ENCODE assay signal across 10 cellular contexts in the genomic region with DNA sequence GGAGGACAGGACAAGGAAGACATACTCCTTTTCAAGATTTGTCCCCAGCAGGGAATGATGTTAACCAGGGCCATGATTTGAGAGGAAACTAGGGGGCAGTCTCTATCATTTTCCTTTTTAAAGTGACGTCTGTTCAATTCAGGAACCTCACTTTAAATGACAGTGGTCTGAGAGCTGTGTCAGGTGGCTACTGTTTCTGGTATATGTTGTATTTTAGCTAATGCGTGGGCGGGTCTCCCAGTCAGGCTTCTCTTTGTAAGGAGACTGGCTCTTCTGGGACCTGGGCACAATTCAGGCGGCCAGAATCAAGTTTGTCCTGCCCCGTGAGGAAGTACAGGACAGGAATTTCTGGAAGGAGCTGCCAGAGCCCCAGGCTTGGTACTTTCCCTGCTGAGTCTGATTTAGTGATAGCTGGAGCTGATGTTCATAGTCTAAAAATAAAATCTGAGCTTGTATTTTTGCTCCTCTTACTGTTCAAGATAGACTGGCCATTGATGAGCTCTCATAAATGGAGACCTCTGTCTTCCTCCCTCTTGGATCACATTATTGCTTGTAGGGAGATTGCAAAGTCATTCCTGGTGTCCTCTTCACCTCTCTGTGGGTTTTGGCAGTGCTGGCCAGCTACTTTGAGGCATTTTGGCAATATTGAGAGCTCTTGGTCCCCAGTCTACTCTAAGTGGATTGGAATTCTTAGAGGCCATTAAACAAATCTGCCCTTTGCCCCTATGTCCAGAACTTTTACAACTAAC. TPM values are rescaled to one million over a fixed set of nuclear protein-coding genes. Genes with fewer than 3 reads are reported as not detected.
DNase-seq lines count a peak whose midpoint lies in the region; ATAC-seq and TF ChIP-seq lines count a peak whose summit lies in the region.
"Had no signal": no experiment of that assay in that cellular context is flagged by ENCODE, and none has a peak within 500 bp of the region (broad histone marks: within the 10 kb centered on the region; RNA-seq: fewer than 3 reads in every experiment).

No MANE protein-coding gene starts in this region.

- peak; percentile 59 for DNase-seq in EH (ENCODE audit: low read depth)
- DNase-seq in Panc1 (ENCODE audit: low read depth, low spot score) = no peak
- DNase-seq in foreskin melanocyte = peak; percentile 81
- no peak for DNase-seq in sciatic nerve (ENCODE audit: low spot score)
- no peak for DNase-seq in GF-D8 (lab: John Stamatoyannopoulos, UW)
- no peak for DNase-seq in endothelial cell (ENCODE audit: low spot score)
- DNase-seq: activated B cell treated with CpG ODN at 0.5 μM for 24 hours, NCI-H446 treated with DMSO at 0.1 percent for 48 hours had no signal

- POLR2A ChIA-PET in Panc1 (lab: Charles Lee) = no interaction called here

- peaks cover 12% of the 10 kb centered on the region for H3K9me3 Mint-ChIP-seq in endothelial cell (ENCODE audit: unreplicated experiment)
- H3K9me3 Mint-ChIP-seq: activated B cell treated with CpG ODN at 0.5 μM for 24 hours had no signal

- in situ Hi-C loops in Panc1 (cut with HindIII; ENCODE audit: low pct_unique_long_range_greater_than_20kb, low sequenced_read_pairs) = no loop called here

- ATAC-seq in Panc1 = 0 out of 2 replicates have a peak, but pooled peaks have one; percentile 36
- peak; percentile 89 for ATAC-seq in sciatic nerve
- no peak for ATAC-seq in GM18520 (IDR thresholded peaks at IDR 0.05; ENCODE audit: unreplicated experiment)
- ATAC-seq in GM19397 (IDR thresholded peaks at IDR 0.05; ENCODE audit: unreplicated experiment) = no peak

- CTCF ChIA-PET in Panc1 (lab: Charles Lee) = no interaction called here

- peaks cover 5% of the 10 kb centered on the region for H3K4me1 Mint-ChIP-seq in endothelial cell (ENCODE audit: unreplicated experiment)

- no peaks in the 10 kb centered on the region; the same call in 1 of the 2 replicates for H3K36me3 ChIP-seq in Panc1 (ENCODE audit: control insufficient read depth, insufficient read depth, low read length)

- H3K36me3 Mint-ChIP-seq in endothelial cell (ENCODE audit: low read depth, unreplicated experiment) = peaks cover 8% of the 10 kb centered on the region

- H3K27ac Mint-ChIP-seq in endothelial cell (ENCODE audit: unreplicated experiment) = no peak overlapping the region
- H3K27ac Mint-ChIP-seq: activated B cell treated with CpG ODN at 0.5 μM for 24 hours had no signal

- H3K9me3 ChIP-seq in Panc1 (ENCODE audit: control insufficient read depth, insufficient read depth, low read depth, low read length) = no peaks in the 10 kb centered on the region

- 0 out of 2 replicates have a peak, but pooled peaks cover 6% of the 10 kb centered on the region for H3K4me1 ChIP-seq in Panc1 (ENCODE audit: control insufficient read depth, insufficient read depth, low read length)

- no TSS peak for BruUV-seq in Panc1 (replicated peaks; lab: Mats Ljungman, UMichigan)

- no peaks in the 10 kb centered on the region for H3K27me3 ChIP-seq in Panc1 (ENCODE audit: control insufficient read depth, insufficient read depth, low read length)

- intact Hi-C loops in Panc1 (cut with micrococcal nuclease; ENCODE audit: unreplicated experiment) = no loop called here
- intact Hi-C loops in sciatic nerve (cut with DNase I) = no loop called here

- no peak overlapping the region for H3K4me3 Mint-ChIP-seq in endothelial cell (ENCODE audit: unreplicated experiment)
- H3K4me3 Mint-ChIP-seq: activated B cell treated with CpG ODN at 0.5 μM for 24 hours had no signal

- H3K27me3 Mint-ChIP-seq in endothelial cell (ENCODE audit: unreplicated experiment) = peaks cover 5% of the 10 kb centered on the region
- H3K27me3 Mint-ChIP-seq: activated B cell treated with CpG ODN at 0.5 μM for 24 hours had no signal

- H3K4me3 ChIP-seq in Panc1 (ENCODE audit: low read depth in 2 of 2, low read length in 2 of 2) = no peak overlapping the region

- TF ChIP-seq CTCF in Panc1 (IDR thresholded peaks at IDR 0.05) (no peak), endothelial cell (IDR thresholded peaks at IDR 0.05; ENCODE audit: unreplicated experiment) (no peak)

- no peak overlapping the region for H3K27ac ChIP-seq in Panc1 (ENCODE audit: low read length)

RNA-seq across cellular contexts. Expression of a gene that starts 25.6 kb away (rescaled TPM):
- total RNA-seq in Panc1 (2021; ENCODE audit: unreplicated experiment) (62.2 TPM), sciatic nerve (48.0 TPM), endothelial cell (ENCODE audit: unreplicated experiment) (3.8 TPM)
- polyA plus RNA-seq in Panc1 (2012; ENCODE audit: insufficient read length) = 49.9 TPM

Comparison
In these comparisons a context has a peak if more than half of its experiments do, and no peak if none do; other contexts are left out.
1. DNase-seq: peak in EH (single experiment) and foreskin melanocyte (single experiment); none in Panc1 (single experiment), sciatic nerve (single experiment), GF-D8 (single experiment) and endothelial cell (single experiment).
2. ATAC-seq: peak in Panc1 (single experiment) and sciatic nerve (single experiment); none in GM18520 (single experiment) and GM19397 (single experiment).
3. RNA of a gene that starts 25.6 kb away (total RNA-seq): 62.2 TPM in Panc1 (single experiment) and 48.0 TPM in sciatic nerve (single experiment); 3.8 TPM in endothelial cell (single experiment); every median in the first group is over 10 times any median in the second.